ENCODE assay signal across 1 cellular context in genomic region chr10:119702482-119703041, GRCh38.
TF ChIP-seq lines count a peak whose summit lies in the region.

No MANE protein-coding gene starts in this region.

TF ChIP-seq in GM23338, 12 proteins besides CTCF, POLR2A, EP300 and RAD21 (continued from another document):
- TF ChIP-seq ZNF462 (CRISPR knock-in tag; IDR thresholded peaks at IDR 0.05), result no peak
- no peak for TF ChIP-seq POLR2AphosphoS5 (IDR thresholded peaks at IDR 0.05; ENCODE audit: low read depth)
- TF ChIP-seq STAT1 (IDR thresholded peaks at IDR 0.05; ENCODE audit: unreplicated experiment), result no peak
- TF ChIP-seq ETS1 (IDR thresholded peaks at IDR 0.05), result no peak
- TF ChIP-seq ZNF331 (CRISPR knock-in tag; IDR thresholded peaks at IDR 0.05; ENCODE audit: low read depth), result no peak
- no peak for TF ChIP-seq JUNB (IDR thresholded peaks at IDR 0.05; ENCODE audit: unreplicated experiment)
- TF ChIP-seq CREB1 (CRISPR knock-in tag; IDR thresholded peaks at IDR 0.05; ENCODE audit: low read depth), result no peak
- no peak for TF ChIP-seq EZH2 (IDR thresholded peaks at IDR 0.05; ENCODE audit: low read depth, unreplicated experiment)
- TF ChIP-seq ZNF114 (CRISPR knock-in tag; IDR thresholded peaks at IDR 0.05), result no peak
- no peak for TF ChIP-seq NANOG (IDR thresholded peaks at IDR 0.05; ENCODE audit: borderline replicate concordance)
